8 cellular contexts compared by ENCODE assay signal in genomic region chr12:93847517-93848452, GRCh38.
A peak's percentile ranks its signal among the peaks of the same experiment; 100 is the strongest.
DNase-seq lines count a peak whose midpoint lies in the region; ATAC-seq and FAIRE-seq lines count a peak whose summit lies in the region.

No MANE protein-coding gene starts in this region.

- no peaks in the 10 kb centered on the region for H4K20me1 ChIP-seq in GM23248 (ENCODE audit: insufficient read depth)

- H3K9me3 Mint-ChIP-seq in activated naive CD4-positive, alpha-beta T cell treated with anti-CD3 and anti-CD28 coated beads for 36 hours: peaks cover 2% of the 10 kb centered on the region
- no peaks in the 10 kb centered on the region for H3K9me3 Mint-ChIP-seq in activated T-cell treated with anti-CD3 and anti-CD28 coated beads, Interleukin-2, amount 50 U/mL, for 4 hours

- H3K27me3 Mint-ChIP-seq in activated naive CD4-positive, alpha-beta T cell treated with anti-CD3 and anti-CD28 coated beads for 36 hours (ENCODE audit: low read depth): no peaks in the 10 kb centered on the region
- H3K27me3 Mint-ChIP-seq in activated T-cell treated with anti-CD3 and anti-CD28 coated beads, Interleukin-2, amount 50 U/mL, for 4 hours (ENCODE audit: low read depth): no peaks in the 10 kb centered on the region

- no peaks in the 10 kb centered on the region for H3K36me3 ChIP-seq in GM23248 (ENCODE audit: low read depth)

- no peak overlapping the region for H3K27ac Mint-ChIP-seq in activated naive CD4-positive, alpha-beta T cell treated with anti-CD3 and anti-CD28 coated beads for 36 hours

- H3K27ac ChIP-seq in GM23248: peak overlapping the region; percentile 8; the same call in 1 of the 2 replicates

- H3K27me3 ChIP-seq in GM23248 (replicated peaks; ENCODE audit: insufficient read depth): no peaks in the 10 kb centered on the region

- H3K4me1 Mint-ChIP-seq in activated naive CD4-positive, alpha-beta T cell treated with anti-CD3 and anti-CD28 coated beads for 36 hours (ENCODE audit: low read depth): peaks cover 20% of the 10 kb centered on the region
- peaks cover 26% of the 10 kb centered on the region for H3K4me1 Mint-ChIP-seq in activated T-cell treated with anti-CD3 and anti-CD28 coated beads, Interleukin-2, amount 50 U/mL, for 4 hours (ENCODE audit: low read depth)

- in situ Hi-C loops in GM23248 (cut with MboI): no loop called here

- ATAC-seq in GM18519 (IDR thresholded peaks at IDR 0.05; ENCODE audit: low FRiP score, unreplicated experiment): peak; percentile 67
- ATAC-seq in activated T-cell treated with anti-CD3 and anti-CD28 coated beads, Interleukin-2, amount 50 U/mL, for 4 hours: no peak

- H3K9me3 ChIP-seq in GM23248 (ENCODE audit: low read depth): no peaks in the 10 kb centered on the region

- WGBS in GM23248 (ENCODE audit: low coverage in 1 of 2, low lambda C conversion rate in 2 of 2, missing lambda C conversion rate in 2 of 2), 2 experiments: 91 to 95% methylated on average over 7 of the region's 7 CpGs

- H3K79me2 ChIP-seq in GM23248 (ENCODE audit: insufficient read depth): no peaks in the 10 kb centered on the region

- intact Hi-C loops in activated naive CD4-positive, alpha-beta T cell treated with anti-CD3 and anti-CD28 coated beads for 36 hours (cut with micrococcal nuclease): no loop called here

- no peak overlapping the region for H2AFZ ChIP-seq in GM23248

- H3K9ac ChIP-seq in GM23248: no peak overlapping the region

- CTCF ChIA-PET in activated naive CD4-positive, alpha-beta T cell treated with anti-CD3 and anti-CD28 coated beads for 36 hours (lab: Charles Lee): interaction anchor here (0.6 to 0.7 kb wide), 2 partner anchors 949 to 1020 kb away, joined by 3 to 5 read pairs; no protein-coding TSS in a partner anchor

- H3K4me1 ChIP-seq in GM23248 (ENCODE audit: insufficient read depth): no peaks in the 10 kb centered on the region

- H3K9me2 ChIP-seq in GM23248 (ENCODE audit: insufficient read depth): no peaks in the 10 kb centered on the region

- DNase-seq in GM23248 (peak; percentile 58), LHCN-M2 (ENCODE audit: low read depth) (peak; percentile 50), NCI-H1694 treated with DMSO at 0.1 percent for 48 hours (lab: John Stamatoyannopoulos, UW) (no peak), DMS53 (lab: John Stamatoyannopoulos, UW) (no peak)
- DNase-seq in activated naive CD4-positive, alpha-beta T cell treated with anti-CD3 and anti-CD28 coated beads for 36 hours: no peak
- DNase-seq in activated T-cell treated with anti-CD3 and anti-CD28 coated beads, Interleukin-2, amount 50 U/mL, for 4 hours: no peak

- peak; percentile 33 for FAIRE-seq in islet of Langerhans (lab: Jason Lieb, UNC)

- H3K36me3 Mint-ChIP-seq in activated naive CD4-positive, alpha-beta T cell treated with anti-CD3 and anti-CD28 coated beads for 36 hours (ENCODE audit: low read depth): peaks cover 18% of the 10 kb centered on the region
- H3K36me3 Mint-ChIP-seq in activated T-cell treated with anti-CD3 and anti-CD28 coated beads, Interleukin-2, amount 50 U/mL, for 4 hours (ENCODE audit: insufficient read depth): peaks cover 5% of the 10 kb centered on the region

- no peak overlapping the region for H3K4me3 ChIP-seq in GM23248

- H3K4me2 ChIP-seq in GM23248 (ENCODE audit: unreplicated experiment): no peak overlapping the region

- H3K4me3 Mint-ChIP-seq in activated naive CD4-positive, alpha-beta T cell treated with anti-CD3 and anti-CD28 coated beads for 36 hours: no peak overlapping the region
- no peak overlapping the region for H3K4me3 Mint-ChIP-seq in activated T-cell treated with anti-CD3 and anti-CD28 coated beads, Interleukin-2, amount 50 U/mL, for 4 hours

- H3F3A ChIP-seq in GM23248 (ENCODE audit: insufficient read depth): peaks cover 7% of the 10 kb centered on the region; the same call in 1 of the 2 replicates

Comparison
In these comparisons a context has a peak if more than half of its experiments do, and no peak if none do; other contexts are left out.
1. DNase-seq: peak in GM23248 (single experiment) and LHCN-M2 (single experiment); none in NCI-H1694 treated with DMSO at 0.1 percent for 48 hours (single experiment), activated naive CD4-positive, alpha-beta T cell treated with anti-CD3 and anti-CD28 coated beads for 36 hours (single experiment), DMS53 (single experiment) and activated T-cell treated with anti-CD3 and anti-CD28 coated beads, Interleukin-2, amount 50 U/mL, for 4 hours (single experiment).